In the genomic region with DNA sequence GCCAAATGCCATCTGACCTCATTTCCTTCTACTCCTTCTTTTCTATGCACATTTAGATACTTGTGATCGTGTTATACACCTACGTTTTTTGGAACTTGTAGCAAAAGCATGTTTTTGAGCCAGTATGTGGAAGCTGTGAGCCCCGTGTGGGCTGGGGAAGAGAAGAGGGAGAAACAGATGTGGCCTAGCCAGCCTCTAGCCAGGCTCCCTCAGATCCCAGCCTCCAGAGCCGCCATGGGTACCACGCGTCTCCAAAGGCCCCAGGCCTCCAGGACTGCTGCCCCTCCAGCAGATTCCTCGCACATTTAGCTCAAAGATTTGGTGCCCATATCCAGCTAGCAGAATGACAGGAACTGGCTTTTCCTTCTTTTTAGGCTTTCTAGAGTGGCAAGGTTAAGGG, we compare ENCODE assay signal across 33 cellular contexts.
"Had no signal": no experiment of that assay in that cellular context is flagged by ENCODE, and none has a peak within 500 bp of the region (broad histone marks: within the 10 kb centered on the region; RNA-seq: fewer than 3 reads in every experiment).

No MANE protein-coding gene starts in this region.

- H3K27ac Mint-ChIP-seq: activated CD4-positive, alpha-beta memory T cell treated with anti-CD3 and anti-CD28 coated beads, Interleukin-2, amount 10 ng/mL, durations not matched to agents 7 days and 5 days; activated CD4-positive, alpha-beta T cell treated with anti-CD3 and anti-CD28 coated beads, Interleukin-2, amount 10 ng/mL, durations not matched to agents 7 days and 5 days; activated naive CD8-positive, alpha-beta T cell treated with anti-CD3 and anti-CD28 coated beads for 36 hours; activated naive CD8-positive, alpha-beta T cell treated with anti-CD3 and anti-CD28 coated beads, Interleukin-2, amount 50 U/mL, for 24 hours; activated T-cell treated with anti-CD3 and anti-CD28 coated beads, Interleukin-2, amount 50 U/mL, for 24 hours; activated T-cell treated with anti-CD3 and anti-CD28 coated beads, Interleukin-2, amount 50 U/mL, for 72 hours; brain; dendritic cell treated with granulocyte-macrophage colony-stimulating factor and Interleukin-4, amounts not matched to agents 40 ng/mL and 50 ng/mL, for 4 days; effector memory CD8-positive, alpha-beta T cell; WTC11 had no signal

- ATAC-seq: activated naive CD8-positive, alpha-beta T cell treated with anti-CD3 and anti-CD28 coated beads, Interleukin-2, amount 50 U/mL, for 24 hours; activated T-cell treated with anti-CD3 and anti-CD28 coated beads, Interleukin-2, amount 50 U/mL, for 72 hours; effector memory CD8-positive, alpha-beta T cell; heart left ventricle; WTC11 had no signal

- H3K36me3 Mint-ChIP-seq: activated naive CD8-positive, alpha-beta T cell treated with anti-CD3 and anti-CD28 coated beads for 36 hours; brain; WTC11 had no signal

- H3K4me3 ChIP-seq: adrenal gland, ascending aorta, breast epithelium, cardiac muscle cell, coronary artery, heart left ventricle had no signal

- H3K4me1 Mint-ChIP-seq: activated CD4-positive, alpha-beta T cell treated with anti-CD3 and anti-CD28 coated beads, Interleukin-2, amount 10 ng/mL, durations not matched to agents 7 days and 5 days; activated naive CD8-positive, alpha-beta T cell treated with anti-CD3 and anti-CD28 coated beads for 36 hours; activated naive CD8-positive, alpha-beta T cell treated with anti-CD3 and anti-CD28 coated beads, Interleukin-2, amount 50 U/mL, for 24 hours; brain had no signal

- DNase-seq: activated CD4-positive, alpha-beta memory T cell treated with anti-CD3 and anti-CD28 coated beads, Interleukin-2, amount 10 ng/mL, durations not matched to agents 7 days and 5 days; activated CD4-positive, alpha-beta T cell treated with anti-CD3 and anti-CD28 coated beads for 1 hour; activated CD4-positive, alpha-beta T cell treated with anti-CD3 and anti-CD28 coated beads for 4 hours; activated CD4-positive, alpha-beta T cell treated with anti-CD3 and anti-CD28 coated beads, Interleukin-2, amount 10 ng/mL, durations not matched to agents 7 days and 5 days; activated CD4-positive, alpha-beta T cell treated with anti-CD3 and anti-CD28 coated beads, Interleukin-2, amount 50 U/mL, for 4 hours; activated CD8-positive, alpha-beta memory T cell treated with anti-CD3 and anti-CD28 coated beads, Interleukin-2, amount 50 U/mL, for 48 hours; activated gamma-delta T cell; activated naive CD4-positive, alpha-beta T cell; activated naive CD4-positive, alpha-beta T cell treated with anti-CD3 and anti-CD28 coated beads, Interleukin-2, amount 50 U/mL, for 16 hours; activated naive CD8-positive, alpha-beta T cell treated with anti-CD3 and anti-CD28 coated beads for 36 hours; activated naive CD8-positive, alpha-beta T cell treated with anti-CD3 and anti-CD28 coated beads, Interleukin-2, amount 50 U/mL, for 24 hours; activated T-cell treated with anti-CD3 and anti-CD28 coated beads for 4 hours; activated T-cell treated with anti-CD3 and anti-CD28 coated beads, Interleukin-2, amount 50 U/mL, for 24 hours; activated T-cell treated with anti-CD3 and anti-CD28 coated beads, Interleukin-2, amount 50 U/mL, for 72 hours; adrenal gland; central memory CD4-positive, alpha-beta T cell; cerebellar nuclear complex; effector CD4-positive, alpha-beta T cell; effector memory CD8-positive, alpha-beta T cell; erythroblast; foreskin fibroblast; glutamatergic neuron; heart left ventricle; T-helper 1 cell; T-helper 2 cell had no signal

- H3K9me3 Mint-ChIP-seq: activated CD4-positive, alpha-beta memory T cell treated with anti-CD3 and anti-CD28 coated beads, Interleukin-2, amount 10 ng/mL, durations not matched to agents 7 days and 5 days; activated CD4-positive, alpha-beta T cell treated with anti-CD3 and anti-CD28 coated beads, Interleukin-2, amount 10 ng/mL, durations not matched to agents 7 days and 5 days; activated naive CD8-positive, alpha-beta T cell treated with anti-CD3 and anti-CD28 coated beads for 36 hours; activated naive CD8-positive, alpha-beta T cell treated with anti-CD3 and anti-CD28 coated beads, Interleukin-2, amount 50 U/mL, for 24 hours; activated T-cell treated with anti-CD3 and anti-CD28 coated beads, Interleukin-2, amount 50 U/mL, for 24 hours; activated T-cell treated with anti-CD3 and anti-CD28 coated beads, Interleukin-2, amount 50 U/mL, for 72 hours; brain; dendritic cell treated with granulocyte-macrophage colony-stimulating factor and Interleukin-4, amounts not matched to agents 40 ng/mL and 50 ng/mL, for 4 days; effector memory CD8-positive, alpha-beta T cell; WTC11 had no signal

- H3K27me3 ChIP-seq: adrenal gland, ascending aorta, breast epithelium had no signal

- H3K27ac ChIP-seq: adrenal gland, ascending aorta, cardiac muscle cell, coronary artery, heart left ventricle, VCaP had no signal

- H3K4me3 Mint-ChIP-seq: activated CD4-positive, alpha-beta memory T cell treated with anti-CD3 and anti-CD28 coated beads, Interleukin-2, amount 10 ng/mL, durations not matched to agents 7 days and 5 days; activated CD4-positive, alpha-beta T cell treated with anti-CD3 and anti-CD28 coated beads, Interleukin-2, amount 10 ng/mL, durations not matched to agents 7 days and 5 days; activated naive CD8-positive, alpha-beta T cell treated with anti-CD3 and anti-CD28 coated beads for 36 hours; activated naive CD8-positive, alpha-beta T cell treated with anti-CD3 and anti-CD28 coated beads, Interleukin-2, amount 50 U/mL, for 24 hours; activated T-cell treated with anti-CD3 and anti-CD28 coated beads, Interleukin-2, amount 50 U/mL, for 24 hours; activated T-cell treated with anti-CD3 and anti-CD28 coated beads, Interleukin-2, amount 50 U/mL, for 72 hours; brain; dendritic cell treated with granulocyte-macrophage colony-stimulating factor and Interleukin-4, amounts not matched to agents 40 ng/mL and 50 ng/mL, for 4 days; effector memory CD8-positive, alpha-beta T cell; WTC11 had no signal
